1 cellular context compared by ENCODE assay signal in the genomic region with DNA sequence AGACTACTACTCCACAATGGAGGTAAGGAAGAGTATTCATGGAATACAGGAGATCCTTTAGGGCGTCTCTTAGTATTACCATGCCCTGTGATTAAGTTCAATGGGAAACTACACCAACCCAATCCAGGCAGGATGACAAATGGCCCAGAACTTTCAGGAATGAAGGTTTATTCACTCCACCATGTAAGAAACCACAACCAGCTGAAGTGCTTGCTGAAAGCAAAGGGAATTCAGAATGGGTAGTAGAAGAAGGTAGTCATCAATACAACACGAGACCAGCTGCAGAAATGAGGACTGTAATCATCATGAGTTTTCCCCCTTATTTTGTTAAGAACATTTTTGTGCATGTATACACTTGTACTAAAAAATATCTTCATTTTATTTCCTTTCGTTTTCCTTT.
A peak's percentile ranks its signal among the peaks of the same experiment; 100 is the strongest.
TF ChIP-seq lines count a peak whose summit lies in the region.

No MANE protein-coding gene starts in this region.

TF ChIP-seq in IMR-90, 13 proteins besides CTCF, POLR2A, EP300 and RAD21:
- 0 out of 2 replicates have a peak, but pooled peaks have one; percentile 2 for TF ChIP-seq FOS (IDR thresholded peaks at IDR 0.05; ENCODE audit: low read depth, low read length)
- no peak for TF ChIP-seq MXI1 (IDR thresholded peaks at IDR 0.05; ENCODE audit: borderline replicate concordance, low read depth, low read length)
- no peak for TF ChIP-seq MAZ (IDR thresholded peaks at IDR 0.05; ENCODE audit: borderline replicate concordance, low read depth, low read length)
- peak; percentile 85 for TF ChIP-seq BHLHE40 (IDR thresholded peaks at IDR 0.05; ENCODE audit: low read depth, low read length)
